Comparison of ENCODE assay signal across 8 cellular contexts in genomic region chr9:5557606-5558587, GRCh38. TPM values are rescaled to one million over a fixed set of nuclear protein-coding genes. Genes with fewer than 3 reads are reported as not detected.
A peak's percentile ranks its signal among the peaks of the same experiment; 100 is the strongest.
DNase-seq lines count a peak whose midpoint lies in the region; ATAC-seq and TF ChIP-seq lines count a peak whose summit lies in the region.

No MANE protein-coding gene starts in this region.

- no peak overlapping the region for H3K4me3 ChIP-seq in gastroesophageal sphincter
- H3K4me3 ChIP-seq in colonic mucosa: no peak overlapping the region

- H3K27me3 ChIP-seq in gastroesophageal sphincter: no peaks in the 10 kb centered on the region
- H3K27me3 ChIP-seq in colonic mucosa: no peaks in the 10 kb centered on the region

- no peak for TF ChIP-seq EP300 in gastroesophageal sphincter (IDR thresholded peaks at IDR 0.05)

- H3K9me3 ChIP-seq in gastroesophageal sphincter (no peaks in the 10 kb centered on the region), colonic mucosa (no peaks in the 10 kb centered on the region)

- 12 to 20% methylated on average over 7 of the region's 7 CpGs for WGBS in gastroesophageal sphincter (ENCODE audit: low coverage in 1 of 2), 2 donors

- intact Hi-C loops in colonic mucosa (cut with DNase I): no loop called here

- peak; percentile 25 for TF ChIP-seq POLR2A in GM18505 (IDR thresholded peaks at IDR 0.05; ENCODE audit: borderline replicate concordance, extremely low read depth, insufficient read depth, insufficient read length)
- TF ChIP-seq POLR2A in gastroesophageal sphincter (IDR thresholded peaks at IDR 0.05): no peak

- H3K4me1 ChIP-seq in gastroesophageal sphincter: peaks cover 9 to 30% (median 9%) of the 10 kb centered on the region in 3 donors
- no peaks in the 10 kb centered on the region for H3K4me1 ChIP-seq in colonic mucosa

- no peak overlapping the region for H3K9ac ChIP-seq in colonic mucosa (ENCODE audit: low read depth in 2 of 2, low read length in 2 of 2)

- ATAC-seq in GM18505 (IDR thresholded peaks at IDR 0.05; ENCODE audit: unreplicated experiment) (peak; percentile 57), HG03039 (IDR thresholded peaks at IDR 0.05; ENCODE audit: unreplicated experiment) (peak; percentile 61), gastroesophageal sphincter (peak; percentile 58)

- TF ChIP-seq CTCF in gastroesophageal sphincter (IDR thresholded peaks at IDR 0.05): no peak
- TF ChIP-seq CTCF in colonic mucosa (IDR thresholded peaks at IDR 0.05): no peak

- H3K36me3 ChIP-seq in gastroesophageal sphincter: no peaks in the 10 kb centered on the region
- H3K36me3 ChIP-seq in colonic mucosa: no peaks in the 10 kb centered on the region

- peak overlapping the region; percentile 50 to 76 (median 60) for H3K27ac ChIP-seq in gastroesophageal sphincter
- no peak overlapping the region for H3K27ac ChIP-seq in colonic mucosa

- peak; percentile 26 for DNase-seq in activated CD4-positive, alpha-beta T cell treated with anti-CD3 and anti-CD28 coated beads for 48 hours
- peak; percentile 12 for DNase-seq in stimulated activated naive CD4-positive, alpha-beta T cell treated with Interleukin-2 at 50 U/mL for 16 hours (lab: John Stamatoyannopoulos, UW)
- no peak for DNase-seq in T1000 (lab: John Stamatoyannopoulos, UW)
- DNase-seq in colonic mucosa: no peak
- DNase-seq in AG20443 (ENCODE audit: low spot score): no peak

RNA-seq across cellular contexts. Expression of gene PDCD1LG2, which starts 47.6 kb away (rescaled TPM):
- total RNA-seq in gastroesophageal sphincter (1 to 10 TPM in 3 of 4 donors, under 1 TPM in 1; 0.47 to 4.6 (median 2.4) TPM), colonic mucosa (1 to 10 TPM in 1 of 2 donors, under 1 TPM in 1; 0.15 to 1.0 TPM)

Comparison
In these comparisons a context has a peak if more than half of its experiments do, and no peak if none do; other contexts are left out.
1. DNase-seq: peak in activated CD4-positive, alpha-beta T cell treated with anti-CD3 and anti-CD28 coated beads for 48 hours (single experiment) and stimulated activated naive CD4-positive, alpha-beta T cell treated with Interleukin-2 at 50 U/mL for 16 hours (single experiment); none in T1000 (single experiment), colonic mucosa (single experiment) and AG20443 (single experiment).
2. Peak in every context shown above with its lines, with median percentiles within 50 percentile points of each other: ATAC-seq.